ENCODE assay signal across 10 cellular contexts in genomic region chr2:78999410-78999809, GRCh38. TPM values are rescaled to one million over a fixed set of nuclear protein-coding genes. Genes with fewer than 3 reads are reported as not detected.
DNase-seq lines count a peak whose midpoint lies in the region; ATAC-seq and TF ChIP-seq lines count a peak whose summit lies in the region.
"Had no signal": no experiment of that assay in that cellular context is flagged by ENCODE, and none has a peak within 500 bp of the region (broad histone marks: within the 10 kb centered on the region; RNA-seq: fewer than 3 reads in every experiment).

No MANE protein-coding gene starts in this region.

- no peaks in the 10 kb centered on the region for H3K9me3 Mint-ChIP-seq in activated CD8-positive, alpha-beta T cell treated with anti-CD3 and anti-CD28 coated beads, Interleukin-2, amount 10 ng/mL, durations not matched to agents 7 days and 5 days (ENCODE audit: insufficient read depth)

- CTCF ChIA-PET in activated CD8-positive, alpha-beta T cell treated with anti-CD3 and anti-CD28 coated beads, Interleukin-2, amount 10 ng/mL, durations not matched to agents 7 days and 5 days (lab: Charles Lee): no interaction called here

- no peaks in the 10 kb centered on the region for H3K4me1 Mint-ChIP-seq in activated CD8-positive, alpha-beta T cell treated with anti-CD3 and anti-CD28 coated beads, Interleukin-2, amount 10 ng/mL, durations not matched to agents 7 days and 5 days (ENCODE audit: low read depth)

- H3K27me3 Mint-ChIP-seq in activated CD8-positive, alpha-beta T cell treated with anti-CD3 and anti-CD28 coated beads, Interleukin-2, amount 10 ng/mL, durations not matched to agents 7 days and 5 days (ENCODE audit: low read depth): peaks cover 2% of the 10 kb centered on the region

- H3K4me3 ChIP-seq in AG10803 (ENCODE audit: low read length): no peak overlapping the region
- H3K4me3 ChIP-seq: uterus had no signal

- POLR2A ChIA-PET in activated CD8-positive, alpha-beta T cell treated with anti-CD3 and anti-CD28 coated beads, Interleukin-2, amount 10 ng/mL, durations not matched to agents 7 days and 5 days (lab: Charles Lee): no interaction called here

- H3K36me3 Mint-ChIP-seq in activated CD8-positive, alpha-beta T cell treated with anti-CD3 and anti-CD28 coated beads, Interleukin-2, amount 10 ng/mL, durations not matched to agents 7 days and 5 days (ENCODE audit: low read depth): no peaks in the 10 kb centered on the region

- H3K4me3 Mint-ChIP-seq in activated CD8-positive, alpha-beta T cell treated with anti-CD3 and anti-CD28 coated beads, Interleukin-2, amount 10 ng/mL, durations not matched to agents 7 days and 5 days: no peak overlapping the region

- no peak for ATAC-seq in activated CD8-positive, alpha-beta T cell treated with anti-CD3 and anti-CD28 coated beads, Interleukin-2, amount 10 ng/mL, durations not matched to agents 7 days and 5 days
- ATAC-seq in HG03159 (IDR thresholded peaks at IDR 0.05; ENCODE audit: unreplicated experiment): no peak

- H3K27ac Mint-ChIP-seq in activated CD8-positive, alpha-beta T cell treated with anti-CD3 and anti-CD28 coated beads, Interleukin-2, amount 10 ng/mL, durations not matched to agents 7 days and 5 days: no peak overlapping the region

- DNase-seq in AG10803 (ENCODE audit: low read depth) (no peak), GM20000 (ENCODE audit: low spot score) (no peak), RKO (ENCODE audit: low spot score) (peak; percentile 29), inferior parietal cortex (ENCODE audit: extremely low spot score) (peak; percentile 64), NCI-H1436 (lab: John Stamatoyannopoulos, UW) (no peak), mesenteric fat pad (ENCODE audit: low spot score) (no peak)
- DNase-seq in activated CD8-positive, alpha-beta T cell treated with anti-CD3 and anti-CD28 coated beads, Interleukin-2, amount 10 ng/mL, durations not matched to agents 7 days and 5 days: no peak
- DNase-seq: activated effector memory CD4-positive, alpha-beta T cell treated with Interleukin-2 at 50 U/mL for 16 hours; uterus had no signal

- peak; percentile 18; the same call in 1 of the 2 replicates for TF ChIP-seq CTCF in AG10803 (conservative IDR thresholded peaks at IDR 0.05; ENCODE audit: low read length)
- peak; percentile 27 for TF ChIP-seq CTCF in GM20000 (IDR thresholded peaks at IDR 0.05; ENCODE audit: extremely low read depth, missing control alignments)

RNA-seq across cellular contexts. Expression of gene REG3G, which starts 26.1 kb away (rescaled TPM):
- not detected for total RNA-seq in activated CD8-positive, alpha-beta T cell treated with anti-CD3 and anti-CD28 coated beads, Interleukin-2, amount 10 ng/mL, durations not matched to agents 7 days and 5 days
- not detected for total RNA-seq in mesenteric fat pad

Comparison
In these comparisons a context has a peak if more than half of its experiments do, and no peak if none do; other contexts are left out.
1. DNase-seq: peak in RKO (single experiment) and inferior parietal cortex (single experiment); none in AG10803 (single experiment), GM20000 (single experiment), activated CD8-positive, alpha-beta T cell treated with anti-CD3 and anti-CD28 coated beads, Interleukin-2, amount 10 ng/mL, durations not matched to agents 7 days and 5 days (single experiment), NCI-H1436 (single experiment) and mesenteric fat pad (single experiment).